In genomic region chr5:102223542-102224444, GRCh38 we compare ENCODE assay signal across 1 cellular context.
TF ChIP-seq lines count a peak whose summit lies in the region.

No MANE protein-coding gene starts in this region.

TF ChIP-seq in HepG2, 621 proteins besides CTCF, POLR2A, EP300 and RAD21 (continued from another document and continues in another):
- TF ChIP-seq ZXDC (CRISPR knock-in tag; IDR thresholded peaks at IDR 0.05) (no peak), HOXA3 (CRISPR knock-in tag; IDR thresholded peaks at IDR 0.05) (no peak), KDM6A (CRISPR knock-in tag; IDR thresholded peaks at IDR 0.05; ENCODE audit: low read depth) (no peak), SOX13 (IDR thresholded peaks at IDR 0.05) (no peak), SOX13 (CRISPR knock-in tag; conservative IDR thresholded peaks at IDR 0.05 in 1 of 2, IDR thresholded peaks at IDR 0.05 in 1 of 2) (peak in 1 of 2 experiments; percentile 35; a peak in 1 of 4 replicates), ZNF709 (CRISPR knock-in tag; IDR thresholded peaks at IDR 0.05) (no peak), MAF1 (CRISPR knock-in tag; IDR thresholded peaks at IDR 0.05; ENCODE audit: borderline replicate concordance) (no peak), CENPX (CRISPR knock-in tag; IDR thresholded peaks at IDR 0.05) (no peak), HOMEZ (CRISPR knock-in tag; IDR thresholded peaks at IDR 0.05; ENCODE audit: low read depth) (no peak), ZBTB1 (CRISPR knock-in tag; IDR thresholded peaks at IDR 0.05; ENCODE audit: borderline replicate concordance) (no peak), NCOR1 (IDR thresholded peaks at IDR 0.05; ENCODE audit: borderline replicate concordance, low read length) (no peak), LCORL (IDR thresholded peaks at IDR 0.05) (no peak), LCORL (CRISPR knock-in tag; IDR thresholded peaks at IDR 0.05) (no peak), FLYWCH1 (CRISPR knock-in tag; IDR thresholded peaks at IDR 0.05) (no peak), ZNF362 (CRISPR knock-in tag; IDR thresholded peaks at IDR 0.05; ENCODE audit: borderline replicate concordance) (peak; percentile 79; the same call in 1 of the 2 replicates), TP53 (CRISPR knock-in tag; conservative IDR thresholded peaks at IDR 0.05) (no peak), ZSCAN21 (CRISPR knock-in tag; IDR thresholded peaks at IDR 0.05; ENCODE audit: borderline replicate concordance) (no peak), KAT7 (CRISPR knock-in tag; IDR thresholded peaks at IDR 0.05; ENCODE audit: borderline replicate concordance) (no peak), RFX3 (CRISPR knock-in tag; IDR thresholded peaks at IDR 0.05) (no peak), CBX2 (IDR thresholded peaks at IDR 0.05; ENCODE audit: low read depth, low read length) (no peak), CBX2 (CRISPR knock-in tag; IDR thresholded peaks at IDR 0.05; ENCODE audit: low read depth) (no peak), NR2F2 (IDR thresholded peaks at IDR 0.05; ENCODE audit: borderline replicate concordance, low read depth) (no peak), ARHGAP35 (CRISPR knock-in tag; IDR thresholded peaks at IDR 0.05; ENCODE audit: borderline replicate concordance) (no peak), HNRNPUL1 (IDR thresholded peaks at IDR 0.05; ENCODE audit: low read depth, low read length) (peak; percentile 44; the same call in 1 of the 2 replicates), SRY (CRISPR knock-in tag; IDR thresholded peaks at IDR 0.05) (no peak), TAF1 (CRISPR knock-in tag; IDR thresholded peaks at IDR 0.05) (no peak), RARA (CRISPR knock-in tag; IDR thresholded peaks at IDR 0.05) (no peak), ZNF562 (CRISPR knock-in tag; IDR thresholded peaks at IDR 0.05; ENCODE audit: borderline replicate concordance) (no peak), CENPT (CRISPR knock-in tag; IDR thresholded peaks at IDR 0.05; ENCODE audit: low read depth) (no peak), MBD4 (IDR thresholded peaks at IDR 0.05; ENCODE audit: borderline replicate concordance, low read length) (no peak), ZNF83 (CRISPR knock-in tag; IDR thresholded peaks at IDR 0.05; ENCODE audit: borderline replicate concordance) (no peak), ISL2 (CRISPR knock-in tag; IDR thresholded peaks at IDR 0.05) (no peak), PHF8 (CRISPR knock-in tag; IDR thresholded peaks at IDR 0.05) (no peak), CREM (IDR thresholded peaks at IDR 0.05) (no peak), CREM (CRISPR knock-in tag; IDR thresholded peaks at IDR 0.05) (no peak), CHD4 (IDR thresholded peaks at IDR 0.05; ENCODE audit: borderline replicate concordance, low read length) (peak; percentile 13; the same call in 1 of the 2 replicates), ZNF580 (CRISPR knock-in tag; IDR thresholded peaks at IDR 0.05; ENCODE audit: borderline replicate concordance, low read depth) (no peak), ARNTL (CRISPR knock-in tag; IDR thresholded peaks at IDR 0.05) (no peak), ELK4 (CRISPR knock-in tag; IDR thresholded peaks at IDR 0.05; ENCODE audit: borderline replicate concordance) (no peak), TBX3 (IDR thresholded peaks at IDR 0.05; ENCODE audit: borderline replicate concordance) (no peak), NR1H2 (CRISPR knock-in tag; IDR thresholded peaks at IDR 0.05; ENCODE audit: borderline replicate concordance, low read depth) (no peak), MEIS2 (CRISPR knock-in tag; IDR thresholded peaks at IDR 0.05) (no peak), NFYC (CRISPR knock-in tag; IDR thresholded peaks at IDR 0.05) (no peak), SMC3 (IDR thresholded peaks at IDR 0.05; ENCODE audit: low read length) (peak; percentile 70), PPARG (CRISPR knock-in tag; conservative IDR thresholded peaks at IDR 0.05) (0 out of 2 replicates have a peak, but pooled peaks have one; percentile 11), PRMT3 (CRISPR knock-in tag; IDR thresholded peaks at IDR 0.05; ENCODE audit: borderline replicate concordance, low read depth) (no peak), ASH2L (IDR thresholded peaks at IDR 0.05; ENCODE audit: insufficient read length, low read depth, low read length) (no peak), SAP130 (CRISPR knock-in tag; IDR thresholded peaks at IDR 0.05; ENCODE audit: low read depth) (no peak), HCFC1 (IDR thresholded peaks at IDR 0.05; ENCODE audit: low read depth, low read length) (no peak), ZNF878 (CRISPR knock-in tag; IDR thresholded peaks at IDR 0.05) (no peak), ZNF232 (CRISPR knock-in tag; IDR thresholded peaks at IDR 0.05; ENCODE audit: borderline replicate concordance) (no peak), NFKB2 (CRISPR knock-in tag; IDR thresholded peaks at IDR 0.05; ENCODE audit: borderline replicate concordance) (no peak)
- TF ChIP-seq, protein P1, sequence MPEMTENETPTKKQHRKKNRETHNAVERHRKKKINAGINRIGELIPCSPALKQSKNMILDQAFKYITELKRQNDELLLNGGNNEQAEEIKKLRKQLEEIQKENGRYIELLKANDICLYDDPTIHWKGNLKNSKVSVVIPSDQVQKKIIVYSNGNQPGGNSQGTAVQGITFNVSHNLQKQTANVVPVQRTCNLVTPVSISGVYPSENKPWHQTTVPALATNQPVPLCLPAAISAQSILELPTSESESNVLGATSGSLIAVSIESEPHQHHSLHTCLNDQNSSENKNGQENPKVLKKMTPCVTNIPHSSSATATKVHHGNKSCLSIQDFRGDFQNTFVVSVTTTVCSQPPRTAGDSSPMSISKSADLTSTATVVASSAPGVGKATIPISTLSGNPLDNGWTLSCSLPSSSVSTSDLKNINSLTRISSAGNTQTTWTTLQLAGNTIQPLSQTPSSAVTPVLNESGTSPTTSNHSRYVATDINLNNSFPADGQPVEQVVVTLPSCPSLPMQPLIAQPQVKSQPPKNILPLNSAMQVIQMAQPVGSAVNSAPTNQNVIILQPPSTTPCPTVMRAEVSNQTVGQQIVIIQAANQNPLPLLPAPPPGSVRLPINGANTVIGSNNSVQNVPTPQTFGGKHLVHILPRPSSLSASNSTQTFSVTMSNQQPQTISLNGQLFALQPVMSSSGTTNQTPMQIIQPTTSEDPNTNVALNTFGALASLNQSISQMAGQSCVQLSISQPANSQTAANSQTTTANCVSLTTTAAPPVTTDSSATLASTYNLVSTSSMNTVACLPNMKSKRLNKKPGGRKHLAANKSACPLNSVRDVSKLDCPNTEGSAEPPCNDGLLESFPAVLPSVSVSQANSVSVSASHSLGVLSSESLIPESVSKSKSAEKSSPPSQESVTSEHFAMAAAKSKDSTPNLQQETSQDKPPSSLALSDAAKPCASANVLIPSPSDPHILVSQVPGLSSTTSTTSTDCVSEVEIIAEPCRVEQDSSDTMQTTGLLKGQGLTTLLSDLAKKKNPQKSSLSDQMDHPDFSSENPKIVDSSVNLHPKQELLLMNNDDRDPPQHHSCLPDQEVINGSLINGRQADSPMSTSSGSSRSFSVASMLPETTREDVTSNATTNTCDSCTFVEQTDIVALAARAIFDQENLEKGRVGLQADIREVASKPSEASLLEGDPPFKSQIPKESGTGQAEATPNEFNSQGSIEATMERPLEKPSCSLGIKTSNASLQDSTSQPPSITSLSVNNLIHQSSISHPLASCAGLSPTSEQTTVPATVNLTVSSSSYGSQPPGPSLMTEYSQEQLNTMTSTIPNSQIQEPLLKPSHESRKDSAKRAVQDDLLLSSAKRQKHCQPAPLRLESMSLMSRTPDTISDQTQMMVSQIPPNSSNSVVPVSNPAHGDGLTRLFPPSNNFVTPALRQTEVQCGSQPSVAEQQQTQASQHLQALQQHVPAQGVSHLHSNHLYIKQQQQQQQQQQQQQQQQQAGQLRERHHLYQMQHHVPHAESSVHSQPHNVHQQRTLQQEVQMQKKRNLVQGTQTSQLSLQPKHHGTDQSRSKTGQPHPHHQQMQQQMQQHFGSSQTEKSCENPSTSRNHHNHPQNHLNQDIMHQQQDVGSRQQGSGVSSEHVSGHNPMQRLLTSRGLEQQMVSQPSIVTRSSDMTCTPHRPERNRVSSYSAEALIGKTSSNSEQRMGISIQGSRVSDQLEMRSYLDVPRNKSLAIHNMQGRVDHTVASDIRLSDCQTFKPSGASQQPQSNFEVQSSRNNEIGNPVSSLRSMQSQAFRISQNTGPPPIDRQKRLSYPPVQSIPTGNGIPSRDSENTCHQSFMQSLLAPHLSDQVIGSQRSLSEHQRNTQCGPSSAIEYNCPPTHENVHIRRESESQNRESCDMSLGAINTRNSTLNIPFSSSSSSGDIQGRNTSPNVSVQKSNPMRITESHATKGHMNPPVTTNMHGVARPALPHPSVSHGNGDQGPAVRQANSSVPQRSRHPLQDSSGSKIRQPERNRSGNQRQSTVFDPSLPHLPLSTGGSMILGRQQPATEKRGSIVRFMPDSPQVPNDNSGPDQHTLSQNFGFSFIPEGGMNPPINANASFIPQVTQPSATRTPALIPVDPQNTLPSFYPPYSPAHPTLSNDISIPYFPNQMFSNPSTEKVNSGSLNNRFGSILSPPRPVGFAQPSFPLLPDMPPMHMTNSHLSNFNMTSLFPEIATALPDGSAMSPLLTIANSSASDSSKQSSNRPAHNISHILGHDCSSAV (CRISPR knock-in tag; IDR thresholded peaks at IDR 0.05; ENCODE audit: borderline replicate concordance): no peak
- TF ChIP-seq, protein P2, sequence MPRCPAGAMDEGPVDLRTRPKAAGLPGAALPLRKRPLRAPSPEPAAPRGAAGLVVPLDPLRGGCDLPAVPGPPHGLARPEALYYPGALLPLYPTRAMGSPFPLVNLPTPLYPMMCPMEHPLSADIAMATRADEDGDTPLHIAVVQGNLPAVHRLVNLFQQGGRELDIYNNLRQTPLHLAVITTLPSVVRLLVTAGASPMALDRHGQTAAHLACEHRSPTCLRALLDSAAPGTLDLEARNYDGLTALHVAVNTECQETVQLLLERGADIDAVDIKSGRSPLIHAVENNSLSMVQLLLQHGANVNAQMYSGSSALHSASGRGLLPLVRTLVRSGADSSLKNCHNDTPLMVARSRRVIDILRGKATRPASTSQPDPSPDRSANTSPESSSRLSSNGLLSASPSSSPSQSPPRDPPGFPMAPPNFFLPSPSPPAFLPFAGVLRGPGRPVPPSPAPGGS (CRISPR knock-in tag; IDR thresholded peaks at IDR 0.05): no peak
- TF ChIP-seq, protein P3, sequence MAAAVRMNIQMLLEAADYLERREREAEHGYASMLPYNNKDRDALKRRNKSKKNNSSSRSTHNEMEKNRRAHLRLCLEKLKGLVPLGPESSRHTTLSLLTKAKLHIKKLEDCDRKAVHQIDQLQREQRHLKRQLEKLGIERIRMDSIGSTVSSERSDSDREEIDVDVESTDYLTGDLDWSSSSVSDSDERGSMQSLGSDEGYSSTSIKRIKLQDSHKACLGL (CRISPR knock-in tag; IDR thresholded peaks at IDR 0.05): no peak
